22 cellular contexts compared by ENCODE assay signal in genomic region chr20:14633507-14633906, GRCh38.
A peak's percentile ranks its signal among the peaks of the same experiment; 100 is the strongest.
DNase-seq lines count a peak whose midpoint lies in the region; ATAC-seq, FAIRE-seq and TF ChIP-seq lines count a peak whose summit lies in the region.
"Had no signal": no experiment of that assay in that cellular context is flagged by ENCODE, and none has a peak within 500 bp of the region (broad histone marks: within the 10 kb centered on the region; RNA-seq: fewer than 3 reads in every experiment).

No MANE protein-coding gene starts in this region.

- H3K27ac ChIP-seq in BLaER1 treated with 17β-estradiol and CSF1 and Interleukin-3, amounts not matched to agents 10 nM and 100 nM: peak overlapping the region in 2 of 11 experiments; percentile 30 to 31; a peak in 4 of 22 replicates
- H3K27ac ChIP-seq in GM23248 (no peak overlapping the region), keratinocyte (ENCODE audit: control insufficient read depth, insufficient read depth, low read length) (no peak overlapping the region)
- H3K27ac ChIP-seq: SJSA1 had no signal

- FAIRE-seq in keratinocyte (lab: Jason Lieb, UNC): peak; percentile 9
- FAIRE-seq: A204.1, GM12892 had no signal

- H3K4me1 ChIP-seq in BLaER1 treated with 17β-estradiol and CSF1 and Interleukin-3, amounts not matched to agents 10 nM and 100 nM: peaks cover 6 to 11% (median 9%) of the 10 kb centered on the region in 10 experiments; a peak in 10 of 20 replicates
- H3K4me1 ChIP-seq in GM23248 (ENCODE audit: insufficient read depth): peaks cover 9% of the 10 kb centered on the region
- peaks cover 16% of the 10 kb centered on the region for H3K4me1 ChIP-seq in keratinocyte (ENCODE audit: control insufficient read depth, extremely low read depth, insufficient read depth, low read length)
- H3K4me1 ChIP-seq: SJSA1 had no signal

- dilution Hi-C loops in keratinocyte (cut with MboI; ENCODE audit: extremely low pct_ligation_motif_present, low sequenced_read_pairs): no loop called here

- H4K20me1 ChIP-seq in BLaER1 treated with 17β-estradiol and CSF1 and Interleukin-3, amounts not matched to agents 10 nM and 100 nM: no peaks in the 10 kb centered on the region
- H4K20me1 ChIP-seq in GM23248 (ENCODE audit: insufficient read depth) (no peaks in the 10 kb centered on the region), keratinocyte (ENCODE audit: control insufficient read depth, extremely low read depth, insufficient read depth, low read length) (no peaks in the 10 kb centered on the region)

- H3K4me2 ChIP-seq in BLaER1 treated with 17β-estradiol and CSF1 and Interleukin-3, amounts not matched to agents 10 nM and 100 nM: peak overlapping the region in 7 of 11 experiments; percentile 4 to 32 (median 21); a peak in 4 of 22 replicates
- H3K4me2 ChIP-seq in GM23248 (ENCODE audit: unreplicated experiment) (no peak overlapping the region), keratinocyte (ENCODE audit: control insufficient read depth, extremely low read depth, insufficient read depth, low read depth, low read length) (no peak overlapping the region)

- in situ Hi-C loops in GM23248 (cut with MboI): no loop called here

- H2AFZ ChIP-seq in GM23248 (no peak overlapping the region), keratinocyte (ENCODE audit: control insufficient read depth, low read length) (no peak overlapping the region)

- TF ChIP-seq CTCF in cardiac fibroblast (IDR thresholded peaks at IDR 0.05; ENCODE audit: low read depth, low read length) (no peak), keratinocyte (optimal IDR thresholded peaks at IDR 0.05 in 1 of 3, IDR thresholded peaks at IDR 0.05 in 1 of 3, conservative IDR thresholded peaks at IDR 0.05 in 1 of 3; ENCODE audit: extremely low read depth in 1 of 3, insufficient read depth in 2 of 3, low read length in 3 of 3) (no peak)

- 51 to 61% methylated on average over 5 of the region's 5 CpGs for WGBS in GM23248 (ENCODE audit: low coverage in 1 of 2, low lambda C conversion rate in 2 of 2, missing lambda C conversion rate in 2 of 2), 2 experiments

- no peaks in the 10 kb centered on the region for H3K36me3 ChIP-seq in BLaER1 treated with 17β-estradiol and CSF1 and Interleukin-3, amounts not matched to agents 10 nM and 100 nM
- H3K36me3 ChIP-seq in GM23248 (ENCODE audit: low read depth) (no peaks in the 10 kb centered on the region), keratinocyte (ENCODE audit: control insufficient read depth in 2 of 2, extremely low read depth in 1 of 2, insufficient read depth in 2 of 2, low read length in 2 of 2) (no peaks in the 10 kb centered on the region)
- H3K36me3 ChIP-seq: SJSA1 had no signal

- H3K4me3 ChIP-seq in BLaER1 treated with 17β-estradiol and CSF1 and Interleukin-3, amounts not matched to agents 10 nM and 100 nM: no peak overlapping the region
- H3K4me3 ChIP-seq in GM23248: no peak overlapping the region
- no peak overlapping the region for H3K4me3 ChIP-seq in cardiac fibroblast (replicated peaks in 1 of 2; ENCODE audit: low read depth in 2 of 2, low read length in 2 of 2)
- no peak overlapping the region for H3K4me3 ChIP-seq in keratinocyte (ENCODE audit: control insufficient read depth in 2 of 3, extremely low read depth in 1 of 3, insufficient read depth in 2 of 3, low read depth in 1 of 3, low read length in 3 of 3)
- H3K4me3 ChIP-seq: SJSA1 had no signal

- H3K9me1 ChIP-seq in keratinocyte (ENCODE audit: control insufficient read depth, extremely low read depth, insufficient read depth, low read length): no peaks in the 10 kb centered on the region

- ATAC-seq in HG03469 (IDR thresholded peaks at IDR 0.05; ENCODE audit: unreplicated experiment) (no peak), GM21515 (IDR thresholded peaks at IDR 0.05; ENCODE audit: unreplicated experiment) (no peak)

- H3K79me2 ChIP-seq in GM23248 (ENCODE audit: insufficient read depth) (no peaks in the 10 kb centered on the region), keratinocyte (ENCODE audit: control insufficient read depth, insufficient read depth, low read length) (no peaks in the 10 kb centered on the region)

- H3K9ac ChIP-seq in BLaER1 treated with 17β-estradiol and CSF1 and Interleukin-3, amounts not matched to agents 10 nM and 100 nM: no peak overlapping the region
- H3K9ac ChIP-seq in GM23248 (no peak overlapping the region), keratinocyte (ENCODE audit: control insufficient read depth, extremely low read depth, insufficient read depth, low read length) (no peak overlapping the region)

- peaks cover 0 to 9% (median 0%) of the 10 kb centered on the region in 11 experiments; a peak in 1 of 22 replicates for H3K9me3 ChIP-seq in BLaER1 treated with 17β-estradiol and CSF1 and Interleukin-3, amounts not matched to agents 10 nM and 100 nM (replicated peaks in 1 of 11)
- H3K9me3 ChIP-seq in GM23248 (ENCODE audit: low read depth) (no peaks in the 10 kb centered on the region), keratinocyte (ENCODE audit: control insufficient read depth, low read depth, low read length) (no peaks in the 10 kb centered on the region)
- H3K9me3 ChIP-seq: SJSA1 had no signal

- H3F3A ChIP-seq in GM23248 (ENCODE audit: insufficient read depth): no peaks in the 10 kb centered on the region

- DNase-seq in GM23248 (peak; percentile 38), cardiac fibroblast (ENCODE audit: low read depth in 2 of 2) (peak; percentile 10 to 51), keratinocyte (ENCODE audit: low read depth, low spot score) (no peak)
- no peak for DNase-seq in NK-92 treated with Interleukin-12 subunit alpha and Interleukin-12 subunit beta, amount 100 ng/mL, for 24 hours (lab: John Stamatoyannopoulos, UW)
- DNase-seq: C1 segment of cervical spinal cord; CD4-positive, alpha-beta memory T cell; COR-L47; DMS53; Karpas-422; NCI-H1048; NCI-H1417; NCI-H1694; NCI-H2029 treated with DMSO at 0.1 percent for 48 hours; NCI-H2227 treated with DMSO at 0.1 percent for 48 hours; NCI-H526 treated with DMSO at 0.1 percent for 48 hours; Right ventricle myocardium superior had no signal

- 0 out of 2 replicates have a peak, but pooled peaks cover 3% of the 10 kb centered on the region for H3K9me2 ChIP-seq in GM23248 (ENCODE audit: insufficient read depth)

- H3K27me3 ChIP-seq in BLaER1 treated with 17β-estradiol and CSF1 and Interleukin-3, amounts not matched to agents 10 nM and 100 nM: no peaks in the 10 kb centered on the region
- H3K27me3 ChIP-seq in GM23248 (replicated peaks; ENCODE audit: insufficient read depth) (no peaks in the 10 kb centered on the region), keratinocyte (ENCODE audit: control insufficient read depth, extremely low read depth, insufficient read depth, low read length) (no peaks in the 10 kb centered on the region)
- H3K27me3 ChIP-seq: SJSA1 had no signal

Comparison
In these comparisons a context has a peak if more than half of its experiments do, and no peak if none do; other contexts are left out.
1. H3K4me2 ChIP-seq: peak in BLaER1 treated with 17β-estradiol and CSF1 and Interleukin-3, amounts not matched to agents 10 nM and 100 nM (7 of 11); none in GM23248 (single experiment) and keratinocyte (single experiment).
2. DNase-seq: peak in GM23248 (single experiment) and cardiac fibroblast (2 of 2); none in keratinocyte (single experiment) and NK-92 treated with Interleukin-12 subunit alpha and Interleukin-12 subunit beta, amount 100 ng/mL, for 24 hours (single experiment).